In the genomic region with DNA sequence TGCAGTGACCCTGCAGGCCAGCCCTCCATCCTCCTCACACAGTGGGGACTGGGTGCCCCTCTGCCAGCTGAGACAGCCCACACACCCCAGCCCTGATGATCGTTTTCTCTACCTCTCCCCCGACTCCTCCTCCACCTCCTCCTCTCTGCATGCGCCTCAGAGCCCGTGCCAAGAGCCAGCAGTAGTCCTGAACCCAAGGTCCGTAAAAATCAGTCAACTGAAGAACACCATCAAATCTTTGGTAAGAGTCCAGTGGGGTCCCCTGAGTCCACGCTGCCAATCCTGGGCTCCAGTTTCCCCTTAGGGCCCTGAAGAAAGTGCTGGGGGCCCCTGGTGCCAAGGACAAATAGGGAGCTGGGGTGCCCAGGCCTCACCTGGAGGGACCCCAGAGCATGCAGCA, we compare ENCODE assay signal across 34 cellular contexts.
"Had no signal": no experiment of that assay in that cellular context is flagged by ENCODE, and none has a peak within 500 bp of the region (broad histone marks: within the 10 kb centered on the region; RNA-seq: fewer than 3 reads in every experiment).

No MANE protein-coding gene starts in this region.

- H3K27me3 ChIP-seq: adrenal gland, body of pancreas, brain microvascular endothelial cell, breast epithelium had no signal

- DNase-seq: activated B cell treated with CpG ODN at 0.5 μM for 24 hours; activated CD4-positive, alpha-beta memory T cell treated with anti-CD3 and anti-CD28 coated beads for 36 hours; activated CD4-positive, alpha-beta T cell treated with anti-CD3 and anti-CD28 coated beads for 48 hours; activated CD4-positive, alpha-beta T cell treated with anti-CD3 and anti-CD28 coated beads, Interleukin-2, amount 50 U/mL, for 1 hour; activated CD4-positive, alpha-beta T cell treated with anti-CD3 and anti-CD28 coated beads, Interleukin-2, amount 50 U/mL, for 4 hours; activated CD4-positive, CD25-positive, alpha-beta regulatory T cell treated with anti-CD3 and anti-CD28 coated beads, Interleukin-2, amount 50 U/mL, for 72 hours; activated CD8-positive, alpha-beta memory T cell treated with anti-CD3 and anti-CD28 coated beads, Interleukin-2, amount 50 U/mL, for 4 hours; activated CD8-positive, alpha-beta T cell treated with anti-CD3 and anti-CD28 coated beads for 36 hours; activated effector memory CD4-positive, alpha-beta T cell treated with anti-CD3 and anti-CD28 coated beads, Interleukin-2, amount 50 U/mL, for 16 hours; activated gamma-delta T cell treated with Interleukin-2 at 50 U/mL for 16 hours; activated naive CD4-positive, alpha-beta T cell; activated naive CD4-positive, alpha-beta T cell treated with anti-CD3 and anti-CD28 coated beads for 36 hours; activated naive CD4-positive, alpha-beta T cell treated with anti-CD3 and anti-CD28 coated beads, Interleukin-2, amount 50 U/mL, for 16 hours; activated naive CD8-positive, alpha-beta T cell treated with anti-CD3 and anti-CD28 coated beads for 36 hours; activated T-cell treated with anti-CD3 and anti-CD28 coated beads for 4 hours; activated T-cell treated with anti-CD3 and anti-CD28 coated beads, Interleukin-2, amount 50 U/mL, for 1 hour; activated T-cell treated with anti-CD3 and anti-CD28 coated beads, Interleukin-2, amount 50 U/mL, for 4 hours; activated T-cell treated with anti-CD3 and anti-CD28 coated beads, Interleukin-2, amount 50 U/mL, for 72 hours; adrenal gland; amniotic stem cell; aorta; body of pancreas; brain microvascular endothelial cell; central memory CD4-positive, alpha-beta T cell; T-helper 1 cell; T-helper 2 cell; T-helper 9 cell had no signal

- H3K4me3 ChIP-seq: adrenal gland, body of pancreas, breast epithelium had no signal

- H3K27ac ChIP-seq: adrenal gland, body of pancreas, brain microvascular endothelial cell, breast epithelium, VCaP had no signal

- ATAC-seq: activated CD8-positive, alpha-beta T cell treated with anti-CD3 and anti-CD28 coated beads for 36 hours; activated naive CD4-positive, alpha-beta T cell treated with anti-CD3 and anti-CD28 coated beads, Interleukin-2, amount 50 U/mL, for 72 hours; activated T-cell treated with anti-CD3 and anti-CD28 coated beads, Interleukin-2, amount 50 U/mL, for 4 hours; activated T-cell treated with anti-CD3 and anti-CD28 coated beads, Interleukin-2, amount 50 U/mL, for 72 hours; activated T-helper 17 cell treated with anti-CD3 and anti-CD28 coated beads, Interleukin-2, amount 50 U/mL, for 72 hours; body of pancreas had no signal

- H3K36me3 Mint-ChIP-seq: activated CD4-positive, alpha-beta memory T cell treated with anti-CD3 and anti-CD28 coated beads for 36 hours; activated naive CD4-positive, alpha-beta T cell treated with anti-CD3 and anti-CD28 coated beads, Interleukin-2, amount 50 U/mL, for 72 hours; activated naive CD8-positive, alpha-beta T cell treated with anti-CD3 and anti-CD28 coated beads for 36 hours had no signal

- H3K36me3 ChIP-seq: adrenal gland, brain microvascular endothelial cell, breast epithelium had no signal

- H3K9me3 Mint-ChIP-seq: activated B cell treated with CpG ODN at 0.5 μM for 24 hours; activated CD4-positive, alpha-beta memory T cell treated with anti-CD3 and anti-CD28 coated beads for 36 hours; activated CD8-positive, alpha-beta T cell treated with anti-CD3 and anti-CD28 coated beads for 36 hours; activated naive CD4-positive, alpha-beta T cell treated with anti-CD3 and anti-CD28 coated beads for 36 hours; activated naive CD4-positive, alpha-beta T cell treated with anti-CD3 and anti-CD28 coated beads, Interleukin-2, amount 50 U/mL, for 72 hours; activated naive CD8-positive, alpha-beta T cell treated with anti-CD3 and anti-CD28 coated beads for 36 hours; activated T-cell treated with anti-CD3 and anti-CD28 coated beads, Interleukin-2, amount 50 U/mL, for 4 hours; activated T-cell treated with anti-CD3 and anti-CD28 coated beads, Interleukin-2, amount 50 U/mL, for 72 hours; activated T-helper 1 cell treated with anti-CD3 and anti-CD28 coated beads, Interleukin-12 subunit alpha, Interleukin-12 subunit beta, Interleukin-2, Interleukin-4 antibody, amounts not matched to agents 30 ng/mL and 10 ng/mL and 1 ng/mL, durations not matched to agents 14 hours and 24 hours and 36 hours; activated T-helper 17 cell treated with anti-CD3 and anti-CD28 coated beads, Interleukin-2, amount 50 U/mL, for 72 hours; T-helper 1 cell treated with Interleukin-12 subunit alpha and Interleukin-12 subunit beta and Interleukin-4 antibody, amounts not matched to agents 30 μg/mL and 1 μg/mL, for 36 hours; T-helper 2 cell treated with Interferon-gamma antibody and Interleukin-4, amounts not matched to agents 5 μg/mL and 100 μg/mL, for 36 hours had no signal

- H3K4me3 Mint-ChIP-seq: activated B cell treated with CpG ODN at 0.5 μM for 24 hours; activated CD4-positive, alpha-beta memory T cell treated with anti-CD3 and anti-CD28 coated beads for 36 hours; activated CD8-positive, alpha-beta T cell treated with anti-CD3 and anti-CD28 coated beads for 36 hours; activated naive CD4-positive, alpha-beta T cell treated with anti-CD3 and anti-CD28 coated beads for 36 hours; activated naive CD8-positive, alpha-beta T cell treated with anti-CD3 and anti-CD28 coated beads for 36 hours; activated T-cell treated with anti-CD3 and anti-CD28 coated beads, Interleukin-2, amount 50 U/mL, for 4 hours; activated T-cell treated with anti-CD3 and anti-CD28 coated beads, Interleukin-2, amount 50 U/mL, for 72 hours; activated T-helper 1 cell treated with anti-CD3 and anti-CD28 coated beads, Interleukin-12 subunit alpha, Interleukin-12 subunit beta, Interleukin-2, Interleukin-4 antibody, amounts not matched to agents 30 ng/mL and 10 ng/mL and 1 ng/mL, durations not matched to agents 14 hours and 24 hours and 36 hours; activated T-helper 17 cell treated with anti-CD3 and anti-CD28 coated beads, Interleukin-2, amount 50 U/mL, for 72 hours; T-helper 1 cell treated with Interleukin-12 subunit alpha and Interleukin-12 subunit beta and Interleukin-4 antibody, amounts not matched to agents 30 μg/mL and 1 μg/mL, for 36 hours; T-helper 2 cell treated with Interferon-gamma antibody and Interleukin-4, amounts not matched to agents 5 μg/mL and 100 μg/mL, for 36 hours had no signal

- H3K9me3 ChIP-seq: adrenal gland, body of pancreas, breast epithelium had no signal

- H3K4me1 ChIP-seq: adrenal gland, breast epithelium had no signal

- H3K4me1 Mint-ChIP-seq: activated B cell treated with CpG ODN at 0.5 μM for 24 hours; activated naive CD8-positive, alpha-beta T cell treated with anti-CD3 and anti-CD28 coated beads for 36 hours; activated T-helper 17 cell treated with anti-CD3 and anti-CD28 coated beads, Interleukin-2, amount 50 U/mL, for 72 hours had no signal

- H3K27ac Mint-ChIP-seq: activated B cell treated with CpG ODN at 0.5 μM for 24 hours; activated CD4-positive, alpha-beta memory T cell treated with anti-CD3 and anti-CD28 coated beads for 36 hours; activated CD8-positive, alpha-beta T cell treated with anti-CD3 and anti-CD28 coated beads for 36 hours; activated naive CD4-positive, alpha-beta T cell treated with anti-CD3 and anti-CD28 coated beads for 36 hours; activated naive CD8-positive, alpha-beta T cell treated with anti-CD3 and anti-CD28 coated beads for 36 hours; activated T-cell treated with anti-CD3 and anti-CD28 coated beads, Interleukin-2, amount 50 U/mL, for 72 hours; activated T-helper 1 cell treated with anti-CD3 and anti-CD28 coated beads, Interleukin-12 subunit alpha, Interleukin-12 subunit beta, Interleukin-2, Interleukin-4 antibody, amounts not matched to agents 30 ng/mL and 10 ng/mL and 1 ng/mL, durations not matched to agents 14 hours and 24 hours and 36 hours; activated T-helper 17 cell treated with anti-CD3 and anti-CD28 coated beads, Interleukin-2, amount 50 U/mL, for 72 hours; T-helper 1 cell treated with Interleukin-12 subunit alpha and Interleukin-12 subunit beta and Interleukin-4 antibody, amounts not matched to agents 30 μg/mL and 1 μg/mL, for 36 hours; T-helper 2 cell treated with Interferon-gamma antibody and Interleukin-4, amounts not matched to agents 5 μg/mL and 100 μg/mL, for 36 hours had no signal
